In genomic region chr1:15174615-15174983, GRCh38 we compare ENCODE assay signal across 11 cellular contexts.
"Had no signal": no experiment of that assay in that cellular context is flagged by ENCODE, and none has a peak within 500 bp of the region (broad histone marks: within the 10 kb centered on the region; RNA-seq: fewer than 3 reads in every experiment).

No MANE protein-coding gene starts in this region.

- H3K36me3 ChIP-seq: adrenal gland, heart right ventricle, ovary had no signal

- H3K27me3 ChIP-seq: adrenal gland, heart right ventricle, ovary had no signal

- H3K4me3 ChIP-seq: adrenal gland, heart right ventricle, ovary had no signal

- H3K9me3 Mint-ChIP-seq: activated T-helper 2 cell treated with anti-CD3 and anti-CD28 coated beads, Interferon-gamma antibody, Interleukin-2, Interleukin-4, amounts not matched to agents 10 μg/mL and 5 μg/mL and 100 μg/mL, durations not matched to agents 14 hours and 24 hours and 36 hours; T-helper 2 cell treated with Interferon-gamma antibody and Interleukin-4, amounts not matched to agents 5 μg/mL and 100 μg/mL, for 36 hours had no signal

- ATAC-seq: heart right ventricle, left lobe of liver had no signal

- H3K9me3 ChIP-seq: adrenal gland, heart right ventricle, ovary had no signal

- H3K27ac Mint-ChIP-seq: activated naive CD4-positive, alpha-beta T cell treated with anti-CD3 and anti-CD28 coated beads for 36 hours; activated T-helper 2 cell treated with anti-CD3 and anti-CD28 coated beads, Interferon-gamma antibody, Interleukin-2, Interleukin-4, amounts not matched to agents 10 μg/mL and 5 μg/mL and 100 μg/mL, durations not matched to agents 14 hours and 24 hours and 36 hours; naive B cell; T-helper 2 cell treated with Interferon-gamma antibody and Interleukin-4, amounts not matched to agents 5 μg/mL and 100 μg/mL, for 36 hours had no signal

- DNase-seq: activated CD4-positive, CD25-positive, alpha-beta regulatory T cell; activated naive CD4-positive, alpha-beta T cell treated with anti-CD3 and anti-CD28 coated beads for 36 hours; adrenal gland; caudate nucleus; heart right ventricle; naive B cell; ovary; stimulated activated CD4-positive, alpha-beta T cell treated with anti-CD3 and anti-CD28 coated beads, Interleukin-2, amount 100 ng/mL, for 24 hours had no signal

- H3K4me3 Mint-ChIP-seq: activated naive CD4-positive, alpha-beta T cell treated with anti-CD3 and anti-CD28 coated beads for 36 hours; naive B cell; T-helper 2 cell treated with Interferon-gamma antibody and Interleukin-4, amounts not matched to agents 5 μg/mL and 100 μg/mL, for 36 hours had no signal

- H3K27ac ChIP-seq: heart right ventricle, ovary had no signal
